Comparison of ENCODE assay signal across 8 cellular contexts in the genomic region with DNA sequence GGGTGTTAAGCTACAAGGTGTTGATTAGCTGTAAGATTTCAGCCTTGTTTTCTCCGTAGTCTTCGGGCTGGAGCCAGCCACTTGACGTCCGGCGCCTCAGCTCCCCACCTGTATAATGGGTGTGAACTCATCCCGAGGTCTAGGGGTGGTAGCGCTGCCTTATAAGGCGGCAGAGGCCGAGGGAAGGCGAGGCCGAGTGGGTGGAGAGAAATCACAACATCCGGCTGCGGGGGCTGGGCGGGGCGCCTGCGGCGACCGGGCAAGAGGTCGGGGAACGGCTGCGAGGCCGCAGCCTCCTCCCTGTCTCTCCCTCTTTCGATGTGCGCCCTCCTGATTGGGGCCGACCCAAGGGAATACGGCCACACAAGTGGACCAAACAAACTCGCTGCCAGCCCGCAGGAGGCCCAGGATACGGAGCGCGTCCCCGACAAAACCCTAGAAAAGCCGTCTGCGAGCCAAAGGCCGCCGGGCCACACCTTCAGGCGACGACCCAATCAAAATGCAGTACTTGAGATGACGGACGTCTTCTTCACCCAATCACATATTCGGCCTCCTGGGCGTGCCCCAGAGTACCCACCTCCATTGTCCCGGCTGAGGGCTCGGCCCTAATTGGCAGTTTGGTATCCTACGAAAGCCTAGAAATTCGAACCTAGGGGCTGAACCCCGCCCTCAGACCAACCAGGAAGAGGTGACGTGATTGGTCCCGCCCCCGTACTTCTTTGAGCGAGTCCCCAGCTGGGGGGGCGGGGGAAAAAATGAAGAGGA. TPM values are rescaled to one million over a fixed set of nuclear protein-coding genes. Genes with fewer than 3 reads are reported as not detected.
DNase-seq lines count a peak whose midpoint lies in the region; ATAC-seq and TF ChIP-seq lines count a peak whose summit lies in the region.

No MANE protein-coding gene starts in this region.

- peak overlapping the region; percentile 89 to 99 (median 98) for H3K4me3 Mint-ChIP-seq in CD4-positive, CD25-positive, alpha-beta regulatory T cell

- DNase-seq in CD4-positive, CD25-positive, alpha-beta regulatory T cell = peak; percentile 100
- DNase-seq in NCI-H774 (lab: John Stamatoyannopoulos, UW) (peak; percentile 99), dermis blood vessel endothelial cell (peak; percentile 100), left lung (peak; percentile 98 to 100)
- DNase-seq in activated CD4-positive, alpha-beta T cell treated with anti-CD3 and anti-CD28 coated beads, Interleukin-2, amount 50 U/mL, for 48 hours = peak; percentile 99 to 100
- peak; percentile 100 for DNase-seq in stimulated activated CD4-positive, alpha-beta T cell treated with anti-CD3 and anti-CD28 coated beads, Interleukin-2, amount 100 ng/mL, for 4 hours (ENCODE audit: low read depth)

- peak; percentile 83 to 84 for ATAC-seq in CD4-positive, CD25-positive, alpha-beta regulatory T cell (ENCODE audit: low read depth in 2 of 2)
- ATAC-seq in GM19438 (IDR thresholded peaks at IDR 0.05; ENCODE audit: low read depth, unreplicated experiment) (peak; percentile 73), HG03571 (IDR thresholded peaks at IDR 0.05; ENCODE audit: unreplicated experiment) (peak; percentile 75), left lung (peak; percentile 94)

- H3K27me3 ChIP-seq in CD4-positive, CD25-positive, alpha-beta regulatory T cell (ENCODE audit: control insufficient read depth, insufficient read depth, low read length) = no peaks in the 10 kb centered on the region
- H3K27me3 ChIP-seq in left lung = no peaks in the 10 kb centered on the region

- no peak for TF ChIP-seq CTCF in left lung (IDR thresholded peaks at IDR 0.05)

- no peaks in the 10 kb centered on the region for H3K9me3 Mint-ChIP-seq in CD4-positive, CD25-positive, alpha-beta regulatory T cell

- peaks cover 57% of the 10 kb centered on the region for H3K4me1 ChIP-seq in CD4-positive, CD25-positive, alpha-beta regulatory T cell (ENCODE audit: control insufficient read depth, insufficient read depth, low read length, poor library complexity, severe bottlenecking)
- peaks cover 12 to 49% of the 10 kb centered on the region in 2 donors for H3K4me1 ChIP-seq in left lung

- peak overlapping the region; percentile 69 for H3K4me3 ChIP-seq in CD4-positive, CD25-positive, alpha-beta regulatory T cell (ENCODE audit: low read depth, low read length)
- H3K4me3 ChIP-seq in left lung = peak overlapping the region; percentile 42 to 91

- H3K27ac ChIP-seq in CD4-positive, CD25-positive, alpha-beta regulatory T cell (ENCODE audit: insufficient read depth, low read length, poor library complexity, severe bottlenecking) = peak overlapping the region; percentile 90
- H3K27ac ChIP-seq in left lung = peak overlapping the region; percentile 93 to 96

- H3K36me3 Mint-ChIP-seq in CD4-positive, CD25-positive, alpha-beta regulatory T cell = peaks cover 5% of the 10 kb centered on the region

- H3K27ac Mint-ChIP-seq in CD4-positive, CD25-positive, alpha-beta regulatory T cell = peak overlapping the region; percentile 99

- peaks cover 9% of the 10 kb centered on the region for H3K36me3 ChIP-seq in CD4-positive, CD25-positive, alpha-beta regulatory T cell (ENCODE audit: control insufficient read depth, insufficient read depth, low read length)
- peaks cover 0 to 10% of the 10 kb centered on the region in 2 donors for H3K36me3 ChIP-seq in left lung

- peaks cover 7 to 63% (median 38%) of the 10 kb centered on the region in 4 donors for H3K4me1 Mint-ChIP-seq in CD4-positive, CD25-positive, alpha-beta regulatory T cell

- intact Hi-C loops in left lung (cut with DNase I) = no loop called here

- no peaks in the 10 kb centered on the region for H3K9me3 ChIP-seq in CD4-positive, CD25-positive, alpha-beta regulatory T cell (ENCODE audit: control insufficient read depth in 2 of 2, low read length in 2 of 2)
- H3K9me3 ChIP-seq in left lung = no peaks in the 10 kb centered on the region

- peaks cover 5% of the 10 kb centered on the region for H3K27me3 Mint-ChIP-seq in CD4-positive, CD25-positive, alpha-beta regulatory T cell

RNA-seq across cellular contexts. Expression of a gene that starts 0.5 kb away (rescaled TPM):
- 228 TPM for total RNA-seq in CD4-positive, CD25-positive, alpha-beta regulatory T cell
- polyA plus RNA-seq in CD4-positive, CD25-positive, alpha-beta regulatory T cell = 100 to 1,000 TPM in 2 of 4 donors, 10 to 100 TPM in 2; 79.2 to 127 (median 96.0) TPM
- total RNA-seq in dermis blood vessel endothelial cell (22.0 and 32.3 TPM in 2 replicates), left lung (10 to 100 TPM; 32.3 to 57.1 TPM)

RNA-seq across cellular contexts. Expression of a gene that starts 16.6 kb away (rescaled TPM):
- total RNA-seq in CD4-positive, CD25-positive, alpha-beta regulatory T cell = 0.35 TPM
- under 1 TPM in 3 of 4 donors, not detected in 1; 0.16 to 0.94 (median 0.20) TPM for polyA plus RNA-seq in CD4-positive, CD25-positive, alpha-beta regulatory T cell
- total RNA-seq in dermis blood vessel endothelial cell = 0.85 and 1.3 TPM in 2 replicates
- total RNA-seq in left lung = 1 to 10 TPM in 1 of 2 donors, under 1 TPM in 1; 0.63 to 1.1 TPM

RNA-seq across cellular contexts. Expression of a gene that starts 20.6 kb away (rescaled TPM):
- 21.8 TPM for total RNA-seq in CD4-positive, CD25-positive, alpha-beta regulatory T cell
- 10 to 100 TPM; 10.2 to 17.0 (median 11.7) TPM for polyA plus RNA-seq in CD4-positive, CD25-positive, alpha-beta regulatory T cell
- total RNA-seq in dermis blood vessel endothelial cell (4.5 and 4.8 TPM in 2 replicates), left lung (1 to 10 TPM; 2.7 to 4.1 TPM)

RNA-seq across cellular contexts. Expression of a gene that starts 25.5 kb away (rescaled TPM):
- total RNA-seq in CD4-positive, CD25-positive, alpha-beta regulatory T cell = not detected
- polyA plus RNA-seq in CD4-positive, CD25-positive, alpha-beta regulatory T cell = not detected
- total RNA-seq in dermis blood vessel endothelial cell (not detected in 2 replicates), left lung (not detected)

RNA-seq across cellular contexts. Expression of a gene that starts 41.7 kb away (rescaled TPM):
- total RNA-seq in CD4-positive, CD25-positive, alpha-beta regulatory T cell = 0.20 TPM
- polyA plus RNA-seq in CD4-positive, CD25-positive, alpha-beta regulatory T cell = not detected
- total RNA-seq in dermis blood vessel endothelial cell (not detected in 2 replicates), left lung (not detected)

Comparison
In these comparisons a context has a peak if more than half of its experiments do, and no peak if none do; other contexts are left out.
1. Peak in every context shown above with its lines: DNase-seq, ATAC-seq, H3K4me3 ChIP-seq and H3K27ac ChIP-seq.